In genomic region chr2:142178604-142179003, GRCh38 we compare ENCODE assay signal across 1 cellular context.
TF ChIP-seq lines count a peak whose summit lies in the region.

No MANE protein-coding gene starts in this region.

TF ChIP-seq in GM23338, 12 proteins besides CTCF, POLR2A, EP300 and RAD21 (continued from another document):
- TF ChIP-seq REST (IDR thresholded peaks at IDR 0.05; ENCODE audit: unreplicated experiment) = no peak
- no peak for TF ChIP-seq ZNF462 (CRISPR knock-in tag; IDR thresholded peaks at IDR 0.05)
- TF ChIP-seq EZH2 (IDR thresholded peaks at IDR 0.05; ENCODE audit: low read depth, unreplicated experiment) = no peak
- no peak for TF ChIP-seq STAT1 (IDR thresholded peaks at IDR 0.05; ENCODE audit: unreplicated experiment)
